In the genomic region with DNA sequence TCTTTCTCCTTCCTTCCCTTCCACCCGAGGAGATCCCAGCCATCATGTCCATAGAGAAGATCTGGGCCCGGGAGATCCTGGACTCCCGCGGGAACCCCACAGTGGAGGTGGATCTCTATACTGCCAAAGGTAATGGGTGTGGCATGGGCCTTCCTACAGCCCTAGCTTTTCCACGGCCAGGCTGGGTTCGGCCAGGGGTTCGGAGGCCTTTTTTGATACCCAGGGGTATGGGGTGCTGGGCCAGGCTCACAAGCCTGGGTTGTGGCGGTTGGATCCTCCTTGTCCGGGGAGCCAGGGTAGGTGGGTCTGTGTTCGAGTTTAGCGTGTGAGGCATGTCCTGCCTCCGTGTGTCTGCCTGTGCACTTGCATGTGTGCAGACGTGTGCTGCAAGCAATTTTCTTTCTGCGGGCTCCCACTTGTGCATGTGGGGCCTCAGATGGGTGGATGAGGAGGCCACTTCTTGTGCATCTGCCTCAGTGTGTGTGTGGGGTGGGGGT, we compare ENCODE assay signal across 10 cellular contexts. TPM values are rescaled to one million over a fixed set of nuclear protein-coding genes. Genes with fewer than 3 reads are reported as not detected.
DNase-seq lines count a peak whose midpoint lies in the region; ATAC-seq and TF ChIP-seq lines count a peak whose summit lies in the region.
"Had no signal": no experiment of that assay in that cellular context is flagged by ENCODE, and none has a peak within 500 bp of the region (broad histone marks: within the 10 kb centered on the region; RNA-seq: fewer than 3 reads in every experiment).

No MANE protein-coding gene starts in this region.

- no peaks in the 10 kb centered on the region for H3K9me3 ChIP-seq in CD4-positive, CD25-positive, alpha-beta regulatory T cell (ENCODE audit: control insufficient read depth in 2 of 2, low read length in 2 of 2)
- H3K9me3 ChIP-seq in HUES6 (ENCODE audit: control insufficient read depth, insufficient read depth, low read depth, low read length) (no peaks in the 10 kb centered on the region), neural progenitor cell (ENCODE audit: low read depth) (no peaks in the 10 kb centered on the region)

- peaks cover 19% of the 10 kb centered on the region for H4K20me1 ChIP-seq in neural progenitor cell (ENCODE audit: low read depth)

- H3K9ac ChIP-seq in HUES6 (ENCODE audit: low read length) (no peak overlapping the region), neural progenitor cell (no peak overlapping the region)

- no peak for ATAC-seq in CD4-positive, CD25-positive, alpha-beta regulatory T cell (ENCODE audit: low read depth in 2 of 2)
- no peak for ATAC-seq in HG03565 (IDR thresholded peaks at IDR 0.05; ENCODE audit: unreplicated experiment)
- ATAC-seq in HG02840 (IDR thresholded peaks at IDR 0.05; ENCODE audit: low FRiP score, unreplicated experiment): no peak
- no peak for ATAC-seq in HG03378 (IDR thresholded peaks at IDR 0.05; ENCODE audit: unreplicated experiment)

- H3K4me2 ChIP-seq in neural progenitor cell: peak overlapping the region; percentile 83

- H3K4me3 ChIP-seq in CD4-positive, CD25-positive, alpha-beta regulatory T cell (ENCODE audit: low read depth, low read length): no peak overlapping the region
- H3K4me3 ChIP-seq in HUES6 (ENCODE audit: low read depth, low read length) (peak overlapping the region; percentile 68), neural progenitor cell (peak overlapping the region; percentile 79)

- H3K36me3 Mint-ChIP-seq in CD4-positive, CD25-positive, alpha-beta regulatory T cell: peaks cover 20% of the 10 kb centered on the region
- H3K36me3 Mint-ChIP-seq in neural progenitor cell: peaks cover 29% of the 10 kb centered on the region

- no peak overlapping the region for H2AFZ ChIP-seq in neural progenitor cell (replicated peaks)

- peaks cover 31% of the 10 kb centered on the region for H3K79me2 ChIP-seq in neural progenitor cell (ENCODE audit: low read depth)

- H3K36me3 ChIP-seq in CD4-positive, CD25-positive, alpha-beta regulatory T cell (ENCODE audit: control insufficient read depth, insufficient read depth, low read length): peaks cover 21% of the 10 kb centered on the region
- H3K36me3 ChIP-seq in HUES6 (ENCODE audit: control insufficient read depth, insufficient read depth, low read length) (peaks cover 33% of the 10 kb centered on the region), neural progenitor cell (no peaks in the 10 kb centered on the region)

- H3K4me1 ChIP-seq in CD4-positive, CD25-positive, alpha-beta regulatory T cell (ENCODE audit: control insufficient read depth, insufficient read depth, low read length, poor library complexity, severe bottlenecking): peaks cover 28% of the 10 kb centered on the region
- peaks cover 38% of the 10 kb centered on the region for H3K4me1 ChIP-seq in HUES6 (ENCODE audit: control insufficient read depth, insufficient read depth, low read length)
- peaks cover 14% of the 10 kb centered on the region for H3K4me1 ChIP-seq in neural progenitor cell

- DNase-seq in CD4-positive, CD25-positive, alpha-beta regulatory T cell: no peak
- DNase-seq in neural progenitor cell (ENCODE audit: low spot score) (no peak), GM10248 (ENCODE audit: extremely low spot score) (no peak)

- peaks cover 26% of the 10 kb centered on the region for H3F3A ChIP-seq in neural progenitor cell (ENCODE audit: low read depth)

- POLR2A ChIA-PET in GM10248 (lab: Yijun Ruan, JAX): interaction anchor here (1.3 kb wide), 1 partner anchor 43 kb away, joined by 5 read pairs; the partner anchor contains the start of gene SPSB2

- H3K27me3 Mint-ChIP-seq in CD4-positive, CD25-positive, alpha-beta regulatory T cell: no peaks in the 10 kb centered on the region
- H3K27me3 Mint-ChIP-seq in neural progenitor cell (ENCODE audit: insufficient read depth, low read depth): peaks cover 5% of the 10 kb centered on the region

- no peaks in the 10 kb centered on the region for H3K27me3 ChIP-seq in CD4-positive, CD25-positive, alpha-beta regulatory T cell (ENCODE audit: control insufficient read depth, insufficient read depth, low read length)
- H3K27me3 ChIP-seq in HUES6 (ENCODE audit: control insufficient read depth, insufficient read depth, low read length) (peaks cover 7% of the 10 kb centered on the region; the same call in 1 of the 2 replicates), neural progenitor cell (no peaks in the 10 kb centered on the region)

- H3K4me1 Mint-ChIP-seq in CD4-positive, CD25-positive, alpha-beta regulatory T cell: peaks cover 0 to 48% (median 26%) of the 10 kb centered on the region in 4 donors
- peaks cover 49% of the 10 kb centered on the region for H3K4me1 Mint-ChIP-seq in neural progenitor cell

- CTCF ChIA-PET in GM10248 (lab: Yijun Ruan, JAX): interaction anchor here (0.8 to 5.7 kb wide), 8 partner anchors 9 to 197 kb away, joined by 3 to 45 read pairs (median 3); partner anchors contain the start of gene SPSB2

- TF ChIP-seq CTCF in neural progenitor cell (IDR thresholded peaks at IDR 0.05) (no peak), GM10248 (IDR thresholded peaks at IDR 0.05; ENCODE audit: control extremely low read depth, extremely low read depth, low read depth, missing control alignments) (no peak)

- H3K9me3 Mint-ChIP-seq in CD4-positive, CD25-positive, alpha-beta regulatory T cell: no peaks in the 10 kb centered on the region
- H3K9me3 Mint-ChIP-seq in neural progenitor cell: no peaks in the 10 kb centered on the region

- peak overlapping the region; percentile 81 for H3K27ac ChIP-seq in CD4-positive, CD25-positive, alpha-beta regulatory T cell (ENCODE audit: insufficient read depth, low read length, poor library complexity, severe bottlenecking)
- H3K27ac ChIP-seq in HUES6 (ENCODE audit: low read depth, low read length) (no peak overlapping the region), cingulate gyrus (ENCODE audit: low read depth, low read length) (peak overlapping the region; percentile 39), neural progenitor cell (no peak overlapping the region)

- H3K4me3 Mint-ChIP-seq in CD4-positive, CD25-positive, alpha-beta regulatory T cell: peak overlapping the region; percentile 76 to 99 (median 88)
- H3K4me3 Mint-ChIP-seq in neural progenitor cell: peak overlapping the region; percentile 90

- peak overlapping the region in 2 of 3 donors; percentile 14 to 86 for H3K27ac Mint-ChIP-seq in CD4-positive, CD25-positive, alpha-beta regulatory T cell
- H3K27ac Mint-ChIP-seq in neural progenitor cell: no peak overlapping the region

RNA-seq across cellular contexts. Expression of gene ENO2, which starts 1.5 kb away (rescaled TPM):
- total RNA-seq in CD4-positive, CD25-positive, alpha-beta regulatory T cell: 88.2 TPM
- polyA plus RNA-seq in CD4-positive, CD25-positive, alpha-beta regulatory T cell: 10 to 100 TPM; 18.1 to 24.8 (median 22.7) TPM
- total RNA-seq in neural progenitor cell (ENCODE audit: low replicate concordance): 82.2 and 136 TPM in 2 replicates

RNA-seq across cellular contexts. Expression of gene LRRC23, which starts 11.2 kb away (rescaled TPM):
- total RNA-seq in CD4-positive, CD25-positive, alpha-beta regulatory T cell: 6.6 TPM
- polyA plus RNA-seq in CD4-positive, CD25-positive, alpha-beta regulatory T cell: 1 to 10 TPM; 2.2 to 5.1 (median 4.5) TPM
- total RNA-seq in neural progenitor cell (ENCODE audit: low replicate concordance): 4.1 and 5.2 TPM in 2 replicates

RNA-seq across cellular contexts. Expression of gene ATN1, which starts 11.9 kb away (rescaled TPM):
- total RNA-seq in CD4-positive, CD25-positive, alpha-beta regulatory T cell: 27.5 TPM
- polyA plus RNA-seq in CD4-positive, CD25-positive, alpha-beta regulatory T cell: under 1 TPM; 0.17 to 0.82 (median 0.53) TPM
- total RNA-seq in neural progenitor cell (ENCODE audit: low replicate concordance): 8.9 and 28.7 TPM in 2 replicates

RNA-seq across cellular contexts. Expression of gene RNU7-1, which starts 27.8 kb away (rescaled TPM):
- total RNA-seq in CD4-positive, CD25-positive, alpha-beta regulatory T cell: not detected
- not detected for polyA plus RNA-seq in CD4-positive, CD25-positive, alpha-beta regulatory T cell
- total RNA-seq in neural progenitor cell (ENCODE audit: low replicate concordance): not detected in 2 replicates
- total RNA-seq: Daoy, sciatic nerve had no signal

RNA-seq across cellular contexts. Expression of gene C12orf57, which starts 28.0 kb away (rescaled TPM):
- 186 TPM for total RNA-seq in CD4-positive, CD25-positive, alpha-beta regulatory T cell
- polyA plus RNA-seq in CD4-positive, CD25-positive, alpha-beta regulatory T cell: 100 to 1,000 TPM; 310 to 410 (median 340) TPM
- total RNA-seq in neural progenitor cell (ENCODE audit: low replicate concordance): 314 and 399 TPM in 2 replicates

Comparison
In these comparisons a context has a peak if more than half of its experiments do, and no peak if none do; other contexts are left out.
1. H3K27ac ChIP-seq: peak in CD4-positive, CD25-positive, alpha-beta regulatory T cell (single experiment) and cingulate gyrus (single experiment); none in HUES6 (single experiment) and neural progenitor cell (single experiment).